In genomic region chr1:63984891-63985290, GRCh38 we compare ENCODE assay signal across 16 cellular contexts.
A peak's percentile ranks its signal among the peaks of the same experiment; 100 is the strongest.
DNase-seq lines count a peak whose midpoint lies in the region; ATAC-seq and TF ChIP-seq lines count a peak whose summit lies in the region.
"Had no signal": no experiment of that assay in that cellular context is flagged by ENCODE, and none has a peak within 500 bp of the region (broad histone marks: within the 10 kb centered on the region; RNA-seq: fewer than 3 reads in every experiment).

No MANE protein-coding gene starts in this region.

- TF ChIP-seq EP300 in suprapubic skin (IDR thresholded peaks at IDR 0.05) = no peak

- no peaks in the 10 kb centered on the region for H3K27me3 Mint-ChIP-seq in endodermal cell (ENCODE audit: insufficient read depth)

- TF ChIP-seq CTCF in endodermal cell (conservative IDR thresholded peaks at IDR 0.05) (no peak), suprapubic skin (IDR thresholded peaks at IDR 0.05) (no peak)

- H3K9me3 ChIP-seq in adipocyte (ENCODE audit: control insufficient read depth, low read length) (no peaks in the 10 kb centered on the region), endodermal cell (ENCODE audit: control insufficient read depth, low read length) (peaks cover 4% of the 10 kb centered on the region), mesodermal cell (ENCODE audit: control insufficient read depth, low read length) (no peaks in the 10 kb centered on the region), suprapubic skin (no peaks in the 10 kb centered on the region)
- H3K9me3 ChIP-seq: HAP-1 had no signal

- peaks cover 54% of the 10 kb centered on the region for H3K4me1 ChIP-seq in adipocyte (ENCODE audit: control insufficient read depth, insufficient read depth, low read length)
- H3K4me1 ChIP-seq in endodermal cell (ENCODE audit: control insufficient read depth, insufficient read depth, low read length) = peaks cover 20% of the 10 kb centered on the region
- H3K4me1 ChIP-seq in mesodermal cell (ENCODE audit: control insufficient read depth, insufficient read depth, low read length, poor library complexity, severe bottlenecking) = peaks cover 34% of the 10 kb centered on the region
- peaks cover 38% of the 10 kb centered on the region for H3K4me1 ChIP-seq in suprapubic skin
- H3K4me1 ChIP-seq: HAP-1 had no signal

- H3K27me3 ChIP-seq in adipocyte (replicated peaks; ENCODE audit: control insufficient read depth, insufficient read depth, low read length) = no peaks in the 10 kb centered on the region
- H3K27me3 ChIP-seq in endodermal cell (ENCODE audit: control insufficient read depth, insufficient read depth, low read length, poor library complexity, severe bottlenecking) = no peaks in the 10 kb centered on the region
- no peaks in the 10 kb centered on the region for H3K27me3 ChIP-seq in suprapubic skin

- no peak for TF ChIP-seq POLR2A in suprapubic skin (IDR thresholded peaks at IDR 0.05)

- peak overlapping the region; percentile 47 for H3K4me3 ChIP-seq in adipocyte (ENCODE audit: low read length)
- H3K4me3 ChIP-seq in endodermal cell (ENCODE audit: low read length) = peak overlapping the region; percentile 46
- H3K4me3 ChIP-seq in mesodermal cell (ENCODE audit: extremely low read depth, insufficient read depth, low read length, poor library complexity, severe bottlenecking) = no peak overlapping the region
- no peak overlapping the region for H3K4me3 ChIP-seq in suprapubic skin
- H3K4me3 ChIP-seq: HAP-1 had no signal

- no peak overlapping the region for H3K27ac Mint-ChIP-seq in endodermal cell
- H3K27ac Mint-ChIP-seq: CD14-positive monocyte had no signal

- H3K9ac ChIP-seq in adipocyte (ENCODE audit: low read length) = peak overlapping the region; percentile 65
- no peak overlapping the region for H3K9ac ChIP-seq in endodermal cell (ENCODE audit: extremely low read depth, low read length, poor library complexity, severe bottlenecking)

- WGBS in endodermal cell (ENCODE audit: insufficient coverage in 1 of 2, insufficient read length in 1 of 2), 2 experiments = 83 to 93% methylated on average over 4 to 5 of the region's 5 CpGs
- WGBS in mesodermal cell (ENCODE audit: insufficient coverage in 2 of 2), 2 experiments = 53 to 63% methylated on average over 2 to 3 of the region's 5 CpGs
- WGBS in suprapubic skin = 77% methylated on average over 5 of the region's 5 CpGs

- H3K27ac ChIP-seq in endodermal cell (ENCODE audit: low read depth, low read length) (no peak overlapping the region), mesodermal cell (ENCODE audit: low read depth, low read length, severe bottlenecking) (peak overlapping the region; percentile 52), suprapubic skin (peak overlapping the region; percentile 35)

- peaks cover 5% of the 10 kb centered on the region for H3K36me3 Mint-ChIP-seq in endodermal cell (ENCODE audit: low read depth)
- H3K36me3 Mint-ChIP-seq: CD14-positive monocyte had no signal

- no peak for ATAC-seq in HG03432 (IDR thresholded peaks at IDR 0.05; ENCODE audit: unreplicated experiment)
- ATAC-seq in HG02763 (IDR thresholded peaks at IDR 0.05; ENCODE audit: unreplicated experiment) = no peak

- H3K4me3 Mint-ChIP-seq in endodermal cell = no peak overlapping the region
- H3K4me3 Mint-ChIP-seq: CD14-positive monocyte had no signal

- no peak for DNase-seq in adipocyte (ENCODE audit: low read depth)
- DNase-seq in endodermal cell = no peak
- DNase-seq in suprapubic skin (ENCODE audit: low spot score in 2 of 2) = no peak
- DNase-seq in middle frontal gyrus (ENCODE audit: extremely low spot score, low spot score) = no peak
- no peak for DNase-seq in NCI-H1436 treated with DMSO at 0.1 percent for 48 hours (lab: John Stamatoyannopoulos, UW)
- DNase-seq: AML-193, Karpas-422, MM.1S, NCI-H1930, NCI-H774, RPMI8226 had no signal

- H3K9me3 Mint-ChIP-seq in endodermal cell = no peaks in the 10 kb centered on the region
- H3K9me3 Mint-ChIP-seq: CD14-positive monocyte had no signal

- H3K4me1 Mint-ChIP-seq in endodermal cell = peaks cover 53% of the 10 kb centered on the region
- H3K4me1 Mint-ChIP-seq: CD14-positive monocyte had no signal

- no peaks in the 10 kb centered on the region for H3K36me3 ChIP-seq in adipocyte (ENCODE audit: control insufficient read depth, insufficient read depth, low read length, severe bottlenecking)
- H3K36me3 ChIP-seq in endodermal cell (ENCODE audit: control insufficient read depth, insufficient read depth, low read length) = no peaks in the 10 kb centered on the region
- H3K36me3 ChIP-seq in mesodermal cell (ENCODE audit: control insufficient read depth, insufficient read depth, low read length) = no peaks in the 10 kb centered on the region
- H3K36me3 ChIP-seq in suprapubic skin = no peaks in the 10 kb centered on the region
- H3K36me3 ChIP-seq: HAP-1 had no signal

Comparison
In these comparisons a context has a peak if more than half of its experiments do, and no peak if none do; other contexts are left out.
1. H3K4me3 ChIP-seq: peak in adipocyte (single experiment) and endodermal cell (single experiment); none in mesodermal cell (single experiment) and suprapubic skin (single experiment).